In the genomic region with DNA sequence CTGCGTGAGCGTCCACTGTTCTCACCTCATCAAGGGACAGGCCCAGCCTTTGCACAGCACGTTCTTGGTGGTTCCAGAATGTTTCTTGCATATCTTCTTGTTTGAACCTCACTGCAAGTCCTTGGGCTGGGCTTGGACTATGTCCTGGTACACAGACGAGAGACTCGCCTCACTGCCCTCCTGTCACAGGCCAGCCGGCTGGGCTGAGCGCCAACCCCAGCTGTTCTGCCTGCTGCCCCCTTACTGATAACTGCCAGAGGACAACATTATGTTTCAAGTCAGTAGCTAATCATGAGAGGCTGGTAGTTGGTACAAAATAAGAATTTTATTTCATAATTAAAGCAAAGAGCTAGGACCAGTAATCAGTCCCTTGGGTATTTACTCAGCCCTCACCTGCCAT, we compare ENCODE assay signal across 15 cellular contexts. TPM values are rescaled to one million over a fixed set of nuclear protein-coding genes. Genes with fewer than 3 reads are reported as not detected.
DNase-seq lines count a peak whose midpoint lies in the region; ATAC-seq and TF ChIP-seq lines count a peak whose summit lies in the region.
"Had no signal": no experiment of that assay in that cellular context is flagged by ENCODE, and none has a peak within 500 bp of the region (broad histone marks: within the 10 kb centered on the region; RNA-seq: fewer than 3 reads in every experiment).

No MANE protein-coding gene starts in this region.

- TF ChIP-seq CTCF in HEK293 (tag by site-specific recombination; IDR thresholded peaks at IDR 0.05), result no peak
- TF ChIP-seq CTCF in body of pancreas (IDR thresholded peaks at IDR 0.05), result peak in 1 of 7 experiments; percentile 17
- TF ChIP-seq CTCF in hepatocyte (IDR thresholded peaks at IDR 0.05; ENCODE audit: poor library complexity), result no peak
- no peak for TF ChIP-seq CTCF in psoas muscle (IDR thresholded peaks at IDR 0.05)

- POLR2A ChIA-PET in HEK293 (lab: Yijun Ruan, JAX), result no interaction called here

- H3K9me2 ChIP-seq in hepatocyte (replicated peaks; ENCODE audit: insufficient read depth), result no peaks in the 10 kb centered on the region

- no peak overlapping the region for H3K4me2 ChIP-seq in hepatocyte

- H3K4me1 Mint-ChIP-seq in activated naive CD8-positive, alpha-beta T cell treated with anti-CD3 and anti-CD28 coated beads for 36 hours, result no peaks in the 10 kb centered on the region

- peaks cover 9% of the 10 kb centered on the region for H3K36me3 Mint-ChIP-seq in activated naive CD8-positive, alpha-beta T cell treated with anti-CD3 and anti-CD28 coated beads for 36 hours

- WGBS in body of pancreas, 2 donors, result 33 to 34% methylated on average over 7 of the region's 7 CpGs
- WGBS in hepatocyte (ENCODE audit: low lambda C conversion rate, missing lambda C conversion rate), result 76% methylated on average over 7 of the region's 7 CpGs
- 18 to 43% (median 27%) methylated on average over 7 of the region's 7 CpGs for WGBS in psoas muscle, 3 donors

- H3K4me3 ChIP-seq in HEK293 (ENCODE audit: low read depth, low read length) (no peak overlapping the region), body of pancreas (no peak overlapping the region), hepatocyte (no peak overlapping the region), psoas muscle (no peak overlapping the region)
- H3K4me3 ChIP-seq: lung had no signal

- H3K9me3 Mint-ChIP-seq in activated naive CD8-positive, alpha-beta T cell treated with anti-CD3 and anti-CD28 coated beads for 36 hours, result no peaks in the 10 kb centered on the region

- H3K27ac ChIP-seq in HEK293 (ENCODE audit: extremely low read depth, low read depth, low read length) (no peak overlapping the region), body of pancreas (peak overlapping the region in 2 of 4 donors; percentile 14 to 38), hepatocyte (no peak overlapping the region), psoas muscle (no peak overlapping the region)
- H3K27ac ChIP-seq: C4-2B, HL-60 had no signal

- H3K4me1 ChIP-seq in HEK293 (ENCODE audit: control insufficient read depth, insufficient read depth, low read length) (no peaks in the 10 kb centered on the region), body of pancreas (peaks cover 25% of the 10 kb centered on the region), hepatocyte (ENCODE audit: insufficient read depth) (peaks cover 3% of the 10 kb centered on the region), psoas muscle (peaks cover 10% of the 10 kb centered on the region)

- DNase-seq in body of pancreas (peak; percentile 73 to 92 (median 86)), hepatocyte (ENCODE audit: low spot score) (peak; percentile 58), psoas muscle (peak; percentile 58 to 79)
- no peak for DNase-seq in activated naive CD8-positive, alpha-beta T cell treated with anti-CD3 and anti-CD28 coated beads for 36 hours
- DNase-seq in activated naive CD4-positive, alpha-beta T cell treated with anti-CD3 and anti-CD28 coated beads, Interleukin-2, amount 50 U/mL, for 16 hours, result no peak
- DNase-seq: activated CD4-positive, CD25-positive, alpha-beta regulatory T cell treated with anti-CD3 and anti-CD28 coated beads, Interleukin-2, amount 50 U/mL, for 72 hours; activated gamma-delta T cell treated with Interleukin-2 at 50 U/mL for 16 hours; stimulated activated CD4-positive, alpha-beta T cell treated with anti-CD3 and anti-CD28 coated beads, Interleukin-12 subunit alpha, Interleukin-12 subunit beta, amount 100 ng/mL, for 4 hours had no signal

- intact Hi-C loops in body of pancreas (cut with DNase I) (no loop called here), psoas muscle (cut with DNase I) (no loop called here)

- H3K27me3 Mint-ChIP-seq in activated naive CD8-positive, alpha-beta T cell treated with anti-CD3 and anti-CD28 coated beads for 36 hours, result no peaks in the 10 kb centered on the region

- H3K27ac Mint-ChIP-seq in activated naive CD8-positive, alpha-beta T cell treated with anti-CD3 and anti-CD28 coated beads for 36 hours, result no peak overlapping the region

- H3K27me3 ChIP-seq in body of pancreas (no peaks in the 10 kb centered on the region), hepatocyte (no peaks in the 10 kb centered on the region), psoas muscle (ENCODE audit: insufficient read depth in 3 of 3, low read length in 2 of 3) (no peaks in the 10 kb centered on the region)

- H3K79me2 ChIP-seq in hepatocyte, result peaks cover 12% of the 10 kb centered on the region

- H3K36me3 ChIP-seq in HEK293 (ENCODE audit: control insufficient read depth in 2 of 2, insufficient read depth in 1 of 2, low read length in 2 of 2) (peaks cover 0 to 91% of the 10 kb centered on the region in 2 experiments; a peak in 1 of 3 replicates), body of pancreas (replicated peaks in 1 of 2; ENCODE audit: insufficient read depth in 1 of 2, low read depth in 2 of 2) (peaks cover 6 to 28% of the 10 kb centered on the region in 2 donors), hepatocyte (replicated peaks; ENCODE audit: insufficient read depth, low read depth) (no peaks in the 10 kb centered on the region), psoas muscle (ENCODE audit: insufficient read depth in 1 of 2, low read depth in 1 of 2) (peaks cover 18 to 88% of the 10 kb centered on the region in 2 donors)

- ATAC-seq in body of pancreas (peak; percentile 70), psoas muscle (peak; percentile 62 to 83 (median 76)), HG03139 (IDR thresholded peaks at IDR 0.05; ENCODE audit: unreplicated experiment) (no peak), GM21381 (IDR thresholded peaks at IDR 0.05; ENCODE audit: unreplicated experiment) (no peak)

- H3K9me3 ChIP-seq in HEK293 (ENCODE audit: control insufficient read depth, insufficient read depth, low read depth, low read length), result no peaks in the 10 kb centered on the region
- H3K9me3 ChIP-seq in body of pancreas, result no peaks in the 10 kb centered on the region
- no peaks in the 10 kb centered on the region for H3K9me3 ChIP-seq in hepatocyte (ENCODE audit: low read depth)
- H3K9me3 ChIP-seq in psoas muscle, result no peaks in the 10 kb centered on the region

- peaks cover 22% of the 10 kb centered on the region for H4K20me1 ChIP-seq in hepatocyte (ENCODE audit: insufficient read depth, poor library complexity, severe bottlenecking)

- H3K4me3 Mint-ChIP-seq in activated naive CD8-positive, alpha-beta T cell treated with anti-CD3 and anti-CD28 coated beads for 36 hours, result no peak overlapping the region

- CTCF ChIA-PET in HEK293 (lab: Yijun Ruan, JAX), result no interaction called here

- H2AFZ ChIP-seq in hepatocyte, result no peak overlapping the region

- no peak for TF ChIP-seq POLR2A in body of pancreas (IDR thresholded peaks at IDR 0.05)

TF ChIP-seq in HEK293, 187 proteins besides CTCF, POLR2A, EP300 and RAD21:
- no peak for TF ChIP-seq ZNF561 (tag by site-specific recombination; IDR thresholded peaks at IDR 0.05; ENCODE audit: borderline replicate concordance)
- TF ChIP-seq HOXC10 (CRISPR knock-in tag; IDR thresholded peaks at IDR 0.05), result no peak
- no peak for TF ChIP-seq ZNF544 (tag by site-specific recombination; IDR thresholded peaks at IDR 0.05)
- TF ChIP-seq ZNF76 (tag by site-specific recombination; IDR thresholded peaks at IDR 0.05; ENCODE audit: borderline replicate concordance, low read depth), result no peak
- no peak for TF ChIP-seq ZNF132 (tag by site-specific recombination; IDR thresholded peaks at IDR 0.05; ENCODE audit: borderline replicate concordance)
- TF ChIP-seq, protein P1, sequence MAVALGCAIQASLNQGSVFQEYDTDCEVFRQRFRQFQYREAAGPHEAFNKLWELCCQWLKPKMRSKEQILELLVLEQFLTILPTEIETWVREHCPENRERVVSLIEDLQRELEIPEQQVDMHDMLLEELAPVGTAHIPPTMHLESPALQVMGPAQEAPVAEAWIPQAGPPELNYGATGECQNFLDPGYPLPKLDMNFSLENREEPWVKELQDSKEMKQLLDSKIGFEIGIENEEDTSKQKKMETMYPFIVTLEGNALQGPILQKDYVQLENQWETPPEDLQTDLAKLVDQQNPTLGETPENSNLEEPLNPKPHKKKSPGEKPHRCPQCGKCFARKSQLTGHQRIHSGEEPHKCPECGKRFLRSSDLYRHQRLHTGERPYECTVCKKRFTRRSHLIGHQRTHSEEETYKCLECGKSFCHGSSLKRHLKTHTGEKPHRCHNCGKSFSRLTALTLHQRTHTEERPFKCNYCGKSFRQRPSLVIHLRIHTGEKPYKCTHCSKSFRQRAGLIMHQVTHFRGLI (tag by site-specific recombination; IDR thresholded peaks at IDR 0.05), result peak; percentile 36; the same call in 1 of the 2 replicates
- TF ChIP-seq ZNF529 (tag by site-specific recombination; IDR thresholded peaks at IDR 0.05; ENCODE audit: insufficient replicate concordance), result no peak

RNA-seq across cellular contexts. Expression of gene LRRTM2, which starts 52.8 kb away (rescaled TPM):
- total RNA-seq in body of pancreas, result under 1 TPM; 0.52 to 0.66 TPM
- total RNA-seq in hepatocyte, result 0.16 and 0.47 TPM in 2 replicates
- 0.22 and 0.39 TPM in 2 replicates for polyA plus RNA-seq in hepatocyte
- under 1 TPM in 3 of 4 donors, not detected in 1; 0.19 to 0.28 (median 0.22) TPM for total RNA-seq in psoas muscle
- under 1 TPM; 0.03 to 0.21 (median 0.14) TPM for polyA plus RNA-seq in psoas muscle
- not detected for total RNA-seq in activated naive CD8-positive, alpha-beta T cell treated with anti-CD3 and anti-CD28 coated beads for 36 hours
- total RNA-seq: epithelial cell of proximal tubule had no signal

Comparison
In these comparisons a context has a peak if more than half of its experiments do, and no peak if none do; other contexts are left out.
1. ATAC-seq: peak in body of pancreas (single experiment) and psoas muscle (4 of 4); none in HG03139 (single experiment) and GM21381 (single experiment).
2. DNase-seq: peak in body of pancreas (4 of 4), hepatocyte (single experiment) and psoas muscle (2 of 2); none in activated naive CD8-positive, alpha-beta T cell treated with anti-CD3 and anti-CD28 coated beads for 36 hours (single experiment) and activated naive CD4-positive, alpha-beta T cell treated with anti-CD3 and anti-CD28 coated beads, Interleukin-2, amount 50 U/mL, for 16 hours (single experiment).